Comparison of ENCODE assay signal across 8 cellular contexts in genomic region chr14:73457050-73457934, GRCh38. TPM values are rescaled to one million over a fixed set of nuclear protein-coding genes. Genes with fewer than 3 reads are reported as not detected.
DNase-seq lines count a peak whose midpoint lies in the region; ATAC-seq lines count a peak whose summit lies in the region.

No MANE protein-coding gene starts in this region.

- peaks cover 33% of the 10 kb centered on the region for H3K4me1 Mint-ChIP-seq in activated naive CD8-positive, alpha-beta T cell treated with anti-CD3 and anti-CD28 coated beads for 36 hours

- no peaks in the 10 kb centered on the region for H3K36me3 Mint-ChIP-seq in activated naive CD8-positive, alpha-beta T cell treated with anti-CD3 and anti-CD28 coated beads for 36 hours

- H3K27ac Mint-ChIP-seq in activated naive CD8-positive, alpha-beta T cell treated with anti-CD3 and anti-CD28 coated beads for 36 hours: peak overlapping the region; percentile 96

- H3K27me3 Mint-ChIP-seq in activated naive CD8-positive, alpha-beta T cell treated with anti-CD3 and anti-CD28 coated beads for 36 hours: no peaks in the 10 kb centered on the region

- intact Hi-C loops in left cardiac atrium (cut with DNase I) (no loop called here), posterior vena cava (cut with DNase I) (no loop called here)

- H3K4me3 Mint-ChIP-seq in activated naive CD8-positive, alpha-beta T cell treated with anti-CD3 and anti-CD28 coated beads for 36 hours: peak overlapping the region; percentile 100

- DNase-seq in NCI-H1105 treated with DMSO at 0.1 percent for 48 hours (lab: John Stamatoyannopoulos, UW) (peak; percentile 14), NCI-H1105 (lab: John Stamatoyannopoulos, UW) (no peak), NCI-H69 (lab: John Stamatoyannopoulos, UW) (peak; percentile 66), left cardiac atrium (peak; percentile 46), posterior vena cava (ENCODE audit: low spot score) (peak; percentile 84)
- DNase-seq in activated naive CD8-positive, alpha-beta T cell treated with anti-CD3 and anti-CD28 coated beads for 36 hours: peak; percentile 6

- H3K9me3 Mint-ChIP-seq in activated naive CD8-positive, alpha-beta T cell treated with anti-CD3 and anti-CD28 coated beads for 36 hours: no peaks in the 10 kb centered on the region

- ATAC-seq in left cardiac atrium: peak in 1 of 2 donors; percentile 8
- no peak for ATAC-seq in HG03108 (IDR thresholded peaks at IDR 0.05; ENCODE audit: unreplicated experiment)
- ATAC-seq in GM18520 (IDR thresholded peaks at IDR 0.05; ENCODE audit: unreplicated experiment): no peak

RNA-seq across cellular contexts. Expression of gene NUMB, which starts 1.1 kb away (rescaled TPM):
- 10 to 100 TPM; 27.3 to 32.4 TPM for total RNA-seq in activated naive CD8-positive, alpha-beta T cell treated with anti-CD3 and anti-CD28 coated beads for 36 hours
- total RNA-seq in left cardiac atrium (10 to 100 TPM; 40.8 to 53.1 TPM), posterior vena cava (10 to 100 TPM; 68.7 to 76.5 TPM)

RNA-seq across cellular contexts. Expression of gene RIOX1, which starts 33.4 kb away (rescaled TPM):
- 10 to 100 TPM; 20.9 to 22.2 TPM for total RNA-seq in activated naive CD8-positive, alpha-beta T cell treated with anti-CD3 and anti-CD28 coated beads for 36 hours
- total RNA-seq in left cardiac atrium (1 to 10 TPM; 9.2 to 9.4 TPM), posterior vena cava (1 to 10 TPM; 9.2 to 9.3 TPM)
